10 cellular contexts compared by ENCODE assay signal in the genomic region with DNA sequence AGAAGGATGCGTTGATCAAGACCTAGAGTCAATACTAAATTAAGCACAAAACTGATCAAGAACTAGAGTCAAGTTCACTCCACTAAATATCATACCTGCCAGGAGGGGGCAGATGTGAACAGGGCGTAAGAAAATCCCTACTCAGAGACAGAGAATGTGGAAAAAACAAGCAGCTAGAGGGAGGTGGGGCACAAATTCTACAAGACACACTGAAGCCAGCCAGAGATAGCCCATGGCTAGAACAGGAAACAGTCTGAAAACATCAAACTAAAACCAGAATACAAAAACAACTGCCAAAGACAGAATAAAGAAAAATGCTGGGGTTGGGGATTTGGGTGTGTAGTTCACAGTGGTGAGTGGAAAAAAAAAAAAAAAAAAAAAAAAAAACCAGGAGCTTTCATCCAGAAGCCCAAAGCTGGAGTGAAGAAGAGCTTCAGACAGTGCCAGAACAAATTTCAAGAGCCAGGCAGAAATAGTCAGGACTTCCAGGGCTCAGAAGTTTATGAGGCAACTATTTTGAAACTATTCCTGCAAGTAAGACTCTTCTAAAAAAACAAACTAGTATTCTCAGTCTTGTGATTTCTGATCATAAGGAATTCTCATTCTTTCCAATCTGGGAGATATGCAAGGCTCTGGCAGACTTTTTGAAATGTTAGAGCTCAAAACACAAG.
DNase-seq lines count a peak whose midpoint lies in the region; ATAC-seq and TF ChIP-seq lines count a peak whose summit lies in the region.
"Had no signal": no experiment of that assay in that cellular context is flagged by ENCODE, and none has a peak within 500 bp of the region (broad histone marks: within the 10 kb centered on the region; RNA-seq: fewer than 3 reads in every experiment).

No MANE protein-coding gene starts in this region.

- no peak overlapping the region for H3K4me3 Mint-ChIP-seq in WTC11
- no peak overlapping the region for H3K4me3 Mint-ChIP-seq in neural progenitor cell
- H3K4me3 Mint-ChIP-seq: IgD-negative memory B cell; stimulated activated naive CD8-positive, alpha-beta T cell treated with anti-CD3 and anti-CD28 coated beads, Interleukin-15, Interleukin-2, amounts not matched to agents 100 ng/mL and 50 ng/mL, for 24 hours had no signal

- no peaks in the 10 kb centered on the region for H3K36me3 ChIP-seq in neural progenitor cell
- no peaks in the 10 kb centered on the region for H3K36me3 ChIP-seq in vagina

- H3K27me3 Mint-ChIP-seq in WTC11 (ENCODE audit: low read depth) (no peaks in the 10 kb centered on the region), neural progenitor cell (ENCODE audit: insufficient read depth, low read depth) (no peaks in the 10 kb centered on the region)
- H3K27me3 Mint-ChIP-seq: IgD-negative memory B cell; stimulated activated naive CD8-positive, alpha-beta T cell treated with anti-CD3 and anti-CD28 coated beads, Interleukin-15, Interleukin-2, amounts not matched to agents 100 ng/mL and 50 ng/mL, for 24 hours had no signal

- H2AFZ ChIP-seq in neural progenitor cell (replicated peaks) = no peak overlapping the region

- CTCF ChIA-PET in WTC11 (lab: Charles Lee) = interaction anchor here (0.5 to 3.4 kb wide), 40 partner anchors 9 to 626 kb away, joined by 3 to 62 read pairs (median 4); partner anchors contain the start of genes CCDC71L, HBP1 and NAMPT

- H3K4me1 ChIP-seq in neural progenitor cell = no peaks in the 10 kb centered on the region
- peaks cover 18% of the 10 kb centered on the region for H3K4me1 ChIP-seq in vagina

- H3K79me2 ChIP-seq in neural progenitor cell (ENCODE audit: low read depth) = no peaks in the 10 kb centered on the region

- H3K9ac ChIP-seq in neural progenitor cell = no peak overlapping the region

- H3K4me3 ChIP-seq in neural progenitor cell = no peak overlapping the region
- no peak overlapping the region for H3K4me3 ChIP-seq in vagina

- H3K27ac Mint-ChIP-seq in WTC11 = peak overlapping the region; percentile 34; the same call in 1 of the 2 replicates
- H3K27ac Mint-ChIP-seq in neural progenitor cell = no peak overlapping the region
- H3K27ac Mint-ChIP-seq: IgD-negative memory B cell; stimulated activated naive CD8-positive, alpha-beta T cell treated with anti-CD3 and anti-CD28 coated beads, Interleukin-15, Interleukin-2, amounts not matched to agents 100 ng/mL and 50 ng/mL, for 24 hours had no signal

- H3K9me3 Mint-ChIP-seq in WTC11 = no peaks in the 10 kb centered on the region; the same call in 1 of the 2 replicates
- no peaks in the 10 kb centered on the region for H3K9me3 Mint-ChIP-seq in neural progenitor cell
- H3K9me3 Mint-ChIP-seq: IgD-negative memory B cell; stimulated activated naive CD8-positive, alpha-beta T cell treated with anti-CD3 and anti-CD28 coated beads, Interleukin-15, Interleukin-2, amounts not matched to agents 100 ng/mL and 50 ng/mL, for 24 hours had no signal

- intact Hi-C loops in vagina (cut with DNase I) = loop anchor here (2.0 to 10.0 kb wide), 2 partner anchors 118 to 192 kb away; partner anchors contain the start of gene CCDC71L

- TF ChIP-seq CTCF in AG09319 (IDR thresholded peaks at IDR 0.05; ENCODE audit: low read depth, low read length) (peak; percentile 62), WTC11 (IDR thresholded peaks at IDR 0.05) (peak; percentile 24; the same call in 1 of the 2 replicates), neural progenitor cell (IDR thresholded peaks at IDR 0.05) (peak; percentile 66), vagina (IDR thresholded peaks at IDR 0.05) (peak; percentile 5 to 76 (median 32))

- H3F3A ChIP-seq in neural progenitor cell (ENCODE audit: low read depth) = no peaks in the 10 kb centered on the region

- POLR2A ChIA-PET in WTC11 (lab: Charles Lee) = interaction anchor here (0.6 to 1.2 kb wide), 2 partner anchors 118 to 237 kb away, joined by 3 to 6 read pairs; partner anchors contain the start of gene CCDC71L

- no peak overlapping the region for H3K4me2 ChIP-seq in neural progenitor cell

- H4K20me1 ChIP-seq in neural progenitor cell (ENCODE audit: low read depth) = no peaks in the 10 kb centered on the region

- DNase-seq in AG09319 (ENCODE audit: extremely low read depth, low read depth) (peak; percentile 73), NCI-H2196 (lab: John Stamatoyannopoulos, UW; ENCODE audit: unreplicated experiment) (peak; percentile 57), WTC11 (ENCODE audit: low spot score) (peak; percentile 58), fibroblast of gingiva (ENCODE audit: low read depth) (peak; percentile 92), neural progenitor cell (ENCODE audit: low spot score) (peak; percentile 54), vagina (ENCODE audit: extremely low spot score in 2 of 2) (no peak)

- H3K27me3 ChIP-seq in neural progenitor cell = no peaks in the 10 kb centered on the region
- H3K27me3 ChIP-seq in vagina = no peaks in the 10 kb centered on the region

- H3K36me3 Mint-ChIP-seq in WTC11 (no peaks in the 10 kb centered on the region), neural progenitor cell (no peaks in the 10 kb centered on the region)

- peaks cover 9% of the 10 kb centered on the region for H3K4me1 Mint-ChIP-seq in WTC11
- H3K4me1 Mint-ChIP-seq in neural progenitor cell = no peaks in the 10 kb centered on the region

- H3K27ac ChIP-seq in neural progenitor cell = no peak overlapping the region
- H3K27ac ChIP-seq in vagina = peak overlapping the region; percentile 74

- ATAC-seq in GM18505 (IDR thresholded peaks at IDR 0.05; ENCODE audit: unreplicated experiment) (peak; percentile 59), HG03095 (IDR thresholded peaks at IDR 0.05; ENCODE audit: unreplicated experiment) (peak; percentile 77), WTC11 (peak; percentile 98)

- H3K9me3 ChIP-seq in neural progenitor cell (ENCODE audit: low read depth) (no peaks in the 10 kb centered on the region), vagina (no peaks in the 10 kb centered on the region)

- TF ChIP-seq POLR2A in GM18505 (IDR thresholded peaks at IDR 0.05; ENCODE audit: borderline replicate concordance, extremely low read depth, insufficient read depth, insufficient read length) (no peak), vagina (IDR thresholded peaks at IDR 0.05) (no peak)

TF ChIP-seq in WTC11, 78 proteins besides CTCF, POLR2A, EP300 and RAD21:
- TF ChIP-seq ZNF232 (CRISPR knock-in tag; IDR thresholded peaks at IDR 0.05) (no peak), TEAD1 (CRISPR knock-in tag; IDR thresholded peaks at IDR 0.05) (peak; percentile 57; the same call in 1 of the 2 replicates)

Comparison
In these comparisons a context has a peak if more than half of its experiments do, and no peak if none do; other contexts are left out.
1. DNase-seq: peak in AG09319 (single experiment), NCI-H2196 (single experiment), WTC11 (single experiment), fibroblast of gingiva (single experiment) and neural progenitor cell (single experiment); none in vagina (0 of 2).
2. Peak in every context shown above with its lines, with median percentiles within 50 percentile points of each other: CTCF ChIP-seq and ATAC-seq.